Comparison of ENCODE assay signal across 8 cellular contexts in the genomic region with DNA sequence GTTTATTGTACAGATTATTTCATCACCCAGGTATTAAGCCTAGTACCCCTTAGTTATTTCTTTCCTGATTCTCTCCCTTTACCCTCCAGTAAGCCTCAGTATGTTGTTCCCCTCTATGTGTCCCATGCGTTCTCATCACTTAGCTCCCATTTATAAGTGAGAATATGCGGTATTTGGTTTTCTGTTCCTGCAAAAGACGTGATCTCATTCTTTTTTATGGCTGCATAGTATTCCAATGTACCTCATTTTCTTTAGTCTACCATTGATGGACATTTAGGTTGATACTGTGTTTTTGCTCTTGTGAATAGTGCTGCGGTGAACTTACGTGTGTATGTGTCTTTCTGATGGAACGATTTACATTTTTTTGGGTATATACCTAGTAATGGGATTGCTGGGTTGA.
"Had no signal": no experiment of that assay in that cellular context is flagged by ENCODE, and none has a peak within 500 bp of the region (broad histone marks: within the 10 kb centered on the region; RNA-seq: fewer than 3 reads in every experiment).

No MANE protein-coding gene starts in this region.

- ATAC-seq: HepG2 had no signal

- H3K9ac ChIP-seq: KMS-11 had no signal

- H3K27me3 Mint-ChIP-seq: IgD-negative memory B cell had no signal

- H3K27ac Mint-ChIP-seq: IgD-negative memory B cell had no signal

- FAIRE-seq: HepG2, HTR-8/SVneo had no signal

- H3K27ac ChIP-seq: HL-60, KMS-11 had no signal

- DNase-seq: IMR-90, KBM-7, KG1 had no signal

- H3K4me2 ChIP-seq: KMS-11 had no signal
